ENCODE assay signal across 8 cellular contexts in the genomic region with DNA sequence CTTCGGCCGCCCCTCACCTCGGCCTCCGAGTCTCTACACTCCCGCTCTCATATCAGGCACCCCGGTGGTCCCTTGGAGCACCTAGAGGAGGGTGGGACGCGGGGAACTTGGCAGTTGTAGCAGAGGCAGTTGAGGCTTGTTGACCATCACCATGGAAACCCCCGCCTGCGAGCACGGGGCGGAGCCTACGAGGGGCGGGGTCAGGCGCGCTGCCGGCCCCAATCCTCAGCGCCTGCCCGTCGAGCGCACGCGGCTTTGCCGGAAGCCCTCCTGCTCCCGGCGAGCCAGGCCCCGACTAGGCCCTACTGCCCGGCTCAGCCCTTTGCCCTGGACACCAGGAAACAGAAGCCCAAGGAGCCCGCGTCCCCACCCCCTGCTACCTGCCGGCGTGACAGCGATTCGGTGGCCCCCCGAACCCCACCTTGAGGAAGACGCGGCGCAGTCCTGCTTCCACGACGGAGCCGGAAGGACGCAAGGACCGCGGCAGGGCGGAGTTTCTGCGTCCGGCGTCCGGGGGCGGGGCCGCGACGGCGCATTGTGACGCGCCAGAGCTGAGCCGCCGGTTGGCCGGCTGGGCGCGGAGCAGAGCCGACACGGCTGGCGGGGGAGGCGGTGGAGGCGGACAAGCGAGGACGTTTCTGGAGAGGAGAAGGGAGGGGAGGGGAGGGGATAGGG. TPM values are rescaled to one million over a fixed set of nuclear protein-coding genes. Genes with fewer than 3 reads are reported as not detected.
DNase-seq lines count a peak whose midpoint lies in the region; ATAC-seq and TF ChIP-seq lines count a peak whose summit lies in the region.

A gene with protein sequence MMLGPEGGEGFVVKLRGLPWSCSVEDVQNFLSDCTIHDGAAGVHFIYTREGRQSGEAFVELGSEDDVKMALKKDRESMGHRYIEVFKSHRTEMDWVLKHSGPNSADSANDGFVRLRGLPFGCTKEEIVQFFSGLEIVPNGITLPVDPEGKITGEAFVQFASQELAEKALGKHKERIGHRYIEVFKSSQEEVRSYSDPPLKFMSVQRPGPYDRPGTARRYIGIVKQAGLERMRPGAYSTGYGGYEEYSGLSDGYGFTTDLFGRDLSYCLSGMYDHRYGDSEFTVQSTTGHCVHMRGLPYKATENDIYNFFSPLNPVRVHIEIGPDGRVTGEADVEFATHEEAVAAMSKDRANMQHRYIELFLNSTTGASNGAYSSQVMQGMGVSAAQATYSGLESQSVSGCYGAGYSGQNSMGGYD (minus strand): TSS at position 477 of the 675 bp plus-strand sequence. CDS start 21,302 bp downstream, outside the sequence.

- ATAC-seq in GM18870 (IDR thresholded peaks at IDR 0.05; ENCODE audit: unreplicated experiment) (peak; percentile 48), HG03108 (IDR thresholded peaks at IDR 0.05; ENCODE audit: unreplicated experiment) (peak; percentile 65)

- peak; percentile 97 for TF ChIP-seq POLR2A in breast epithelium (IDR thresholded peaks at IDR 0.05)

- DNase-seq in ACHN (peak; percentile 96), NCI-H2171 treated with DMSO at 0.1 percent for 48 hours (lab: John Stamatoyannopoulos, UW) (peak; percentile 77), WERI-Rb-1 (peak; percentile 94), breast epithelium (ENCODE audit: low spot score in 2 of 2) (peak; percentile 93 to 94)

- in situ Hi-C loops in ACHN (cut with HindIII; ENCODE audit: low pct_ligation_motif_present, low pct_unique_long_range_greater_than_20kb, low sequenced_read_pairs) = no loop called here

- H3K36me3 ChIP-seq in WERI-Rb-1 = peaks cover 25% of the 10 kb centered on the region
- no peaks in the 10 kb centered on the region for H3K36me3 ChIP-seq in breast epithelium
- H3K36me3 ChIP-seq in iPS-20b (ENCODE audit: insufficient read depth, low read depth, low read length) = peaks cover 6% of the 10 kb centered on the region; the same call in 1 of the 2 replicates

- H3K27ac ChIP-seq in WERI-Rb-1 = peak within 1 kb of the TSS; percentile 95
- peak within 1 kb of the TSS; percentile 99 to 100 for H3K27ac ChIP-seq in breast epithelium
- H3K27ac ChIP-seq in iPS-20b (ENCODE audit: low read length) = peak within 1 kb of the TSS; percentile 94
- H3K27ac ChIP-seq in skin epidermis = peak within 1 kb of the TSS; percentile 56 to 100 (median 99)

- H3K4me1 ChIP-seq in breast epithelium (peaks cover 0 to 8% of the 10 kb centered on the region in 2 donors), iPS-20b (ENCODE audit: insufficient read depth, low read length) (peaks cover 17% of the 10 kb centered on the region; the same call in 1 of the 2 replicates)

- H3K27me3 ChIP-seq in WERI-Rb-1 (ENCODE audit: insufficient read depth, low read depth, severe bottlenecking) (no peaks in the 10 kb centered on the region), breast epithelium (no peaks in the 10 kb centered on the region), iPS-20b (ENCODE audit: insufficient read depth, low read length) (no peaks in the 10 kb centered on the region)

- peak within 1 kb of the TSS; percentile 99 for H3K9ac ChIP-seq in iPS-20b (ENCODE audit: low read depth, low read length)

- peak within 1 kb of the TSS; percentile 88 for H3K4me3 ChIP-seq in WERI-Rb-1 (ENCODE audit: low read depth, low read length)
- peak within 1 kb of the TSS; percentile 71 to 92 (median 82) for H3K4me3 ChIP-seq in breast epithelium
- peak within 1 kb of the TSS; percentile 97 for H3K4me3 ChIP-seq in iPS-20b (ENCODE audit: low read length)
- H3K4me3 ChIP-seq in skin epidermis = peak within 1 kb of the TSS; percentile 62 to 93 (median 89)

- intact Hi-C loops in breast epithelium (cut with DNase I; ENCODE audit: low total_unique reads) = no loop called here

- no peak for TF ChIP-seq CTCF in WERI-Rb-1 (IDR thresholded peaks at IDR 0.05; ENCODE audit: low read depth, low read length)
- no peak for TF ChIP-seq CTCF in breast epithelium (IDR thresholded peaks at IDR 0.05)

- H3K9me3 ChIP-seq in WERI-Rb-1 (ENCODE audit: severe bottlenecking) (peaks cover 5% of the 10 kb centered on the region), breast epithelium (no peaks in the 10 kb centered on the region), iPS-20b (ENCODE audit: insufficient read depth, low read depth, low read length) (no peaks in the 10 kb centered on the region)

RNA-seq across cellular contexts. Expression of the gene that starts here (rescaled TPM):
- 100 to 1,000 TPM; 175 to 213 (median 207) TPM for total RNA-seq in breast epithelium

Comparison
In these comparisons a context has a peak if more than half of its experiments do, and no peak if none do; other contexts are left out.
1. Peak in every context shown above with its lines: DNase-seq, ATAC-seq, H3K4me3 ChIP-seq and H3K27ac ChIP-seq.